In genomic region chr20:23399568-23400241, GRCh38 we compare ENCODE assay signal across 10 cellular contexts. TPM values are rescaled to one million over a fixed set of nuclear protein-coding genes. Genes with fewer than 3 reads are reported as not detected.
DNase-seq lines count a peak whose midpoint lies in the region; ATAC-seq and TF ChIP-seq lines count a peak whose summit lies in the region.
"Had no signal": no experiment of that assay in that cellular context is flagged by ENCODE, and none has a peak within 500 bp of the region (broad histone marks: within the 10 kb centered on the region; RNA-seq: fewer than 3 reads in every experiment).

No MANE protein-coding gene starts in this region.

- peaks cover 61% of the 10 kb centered on the region for H3K4me1 Mint-ChIP-seq in activated CD8-positive, alpha-beta T cell treated with anti-CD3 and anti-CD28 coated beads for 36 hours (ENCODE audit: low read depth)
- peaks cover 4 to 71% (median 10%) of the 10 kb centered on the region in 7 donors for H3K4me1 Mint-ChIP-seq in naive thymus-derived CD4-positive, alpha-beta T cell

- peaks cover 31% of the 10 kb centered on the region for H3K36me3 Mint-ChIP-seq in activated CD8-positive, alpha-beta T cell treated with anti-CD3 and anti-CD28 coated beads for 36 hours (ENCODE audit: low read depth)
- H3K36me3 Mint-ChIP-seq in naive thymus-derived CD4-positive, alpha-beta T cell, result peaks cover 4 to 33% (median 19%) of the 10 kb centered on the region in 5 donors

- no peak overlapping the region for H3K27ac ChIP-seq in naive thymus-derived CD4-positive, alpha-beta T cell (ENCODE audit: low read depth, low read length)
- H3K27ac ChIP-seq in Peyer's patch, result no peak overlapping the region
- H3K27ac ChIP-seq: SJSA1 had no signal

- no peaks in the 10 kb centered on the region for H3K9me3 ChIP-seq in naive thymus-derived CD4-positive, alpha-beta T cell (ENCODE audit: control insufficient read depth in 2 of 3, low read length in 3 of 3)
- H3K9me3 ChIP-seq in Peyer's patch, result no peaks in the 10 kb centered on the region
- H3K9me3 ChIP-seq: SJSA1 had no signal

- H3K9me3 Mint-ChIP-seq in activated CD8-positive, alpha-beta T cell treated with anti-CD3 and anti-CD28 coated beads for 36 hours, result no peaks in the 10 kb centered on the region
- H3K9me3 Mint-ChIP-seq in naive thymus-derived CD4-positive, alpha-beta T cell, result no peaks in the 10 kb centered on the region

- CTCF ChIA-PET in activated CD8-positive, alpha-beta T cell treated with anti-CD3 and anti-CD28 coated beads for 36 hours (lab: Charles Lee), result interaction anchor here (0.8 to 2.6 kb wide), 6 partner anchors 9 to 50 kb away, joined by 3 to 12 read pairs (median 5); partner anchors contain the start of genes NAPB and NXT1
- CTCF ChIA-PET in naive thymus-derived CD4-positive, alpha-beta T cell (lab: Charles Lee), result no interaction called here

- no peaks in the 10 kb centered on the region for H3K4me1 ChIP-seq in naive thymus-derived CD4-positive, alpha-beta T cell (ENCODE audit: control insufficient read depth in 2 of 2, insufficient read depth in 2 of 2, low read length in 2 of 2)
- no peaks in the 10 kb centered on the region for H3K4me1 ChIP-seq in Peyer's patch
- H3K4me1 ChIP-seq: SJSA1 had no signal

- POLR2A ChIA-PET in activated CD8-positive, alpha-beta T cell treated with anti-CD3 and anti-CD28 coated beads for 36 hours (lab: Charles Lee), result interaction anchor here (1.1 to 2.7 kb wide), 5 partner anchors 20 to 49 kb away, joined by 3 to 16 read pairs (median 7); partner anchors contain the start of gene NXT1
- POLR2A ChIA-PET in naive thymus-derived CD4-positive, alpha-beta T cell (lab: Charles Lee), result no interaction called here

- H3K4me3 Mint-ChIP-seq in activated CD8-positive, alpha-beta T cell treated with anti-CD3 and anti-CD28 coated beads for 36 hours, result no peak overlapping the region
- peak overlapping the region in 1 of 10 donors; percentile 47 for H3K4me3 Mint-ChIP-seq in naive thymus-derived CD4-positive, alpha-beta T cell

- peak; percentile 4 for DNase-seq in NCI-H2171 treated with DMSO at 0.1 percent for 48 hours (lab: John Stamatoyannopoulos, UW)
- DNase-seq in NCI-H2171 (lab: John Stamatoyannopoulos, UW), result no peak
- DNase-seq in activated CD8-positive, alpha-beta T cell treated with anti-CD3 and anti-CD28 coated beads for 36 hours, result peak; percentile 54
- DNase-seq in naive thymus-derived CD4-positive, alpha-beta T cell, result no peak
- DNase-seq in Peyer's patch, result no peak
- DNase-seq in effector CD8-positive, alpha-beta T cell (lab: John Stamatoyannopoulos, UW), result no peak
- DNase-seq in NCI-H446 treated with DMSO at 0.1 percent for 48 hours (lab: John Stamatoyannopoulos, UW), result no peak
- DNase-seq: ACHN had no signal

- TF ChIP-seq CTCF in activated CD8-positive, alpha-beta T cell treated with anti-CD3 and anti-CD28 coated beads for 36 hours (IDR thresholded peaks at IDR 0.05), result no peak
- no peak for TF ChIP-seq CTCF in Peyer's patch (IDR thresholded peaks at IDR 0.05)

- peak overlapping the region; percentile 78 for H3K27ac Mint-ChIP-seq in activated CD8-positive, alpha-beta T cell treated with anti-CD3 and anti-CD28 coated beads for 36 hours
- peak overlapping the region in 1 of 9 donors; percentile 82 for H3K27ac Mint-ChIP-seq in naive thymus-derived CD4-positive, alpha-beta T cell

- intact Hi-C loops in activated CD8-positive, alpha-beta T cell treated with anti-CD3 and anti-CD28 coated beads for 36 hours (cut with micrococcal nuclease), result no loop called here
- intact Hi-C loops in naive thymus-derived CD4-positive, alpha-beta T cell (cut with micrococcal nuclease), result loop anchor here in 1 of 2 donors (1.0 kb wide), 1 partner anchor 9 kb away; no protein-coding TSS in a partner anchor

- no peaks in the 10 kb centered on the region for H3K27me3 Mint-ChIP-seq in activated CD8-positive, alpha-beta T cell treated with anti-CD3 and anti-CD28 coated beads for 36 hours
- H3K27me3 Mint-ChIP-seq in naive thymus-derived CD4-positive, alpha-beta T cell, result no peaks in the 10 kb centered on the region

- TF ChIP-seq POLR2A in Peyer's patch (IDR thresholded peaks at IDR 0.05), result no peak

- H3K4me3 ChIP-seq in naive thymus-derived CD4-positive, alpha-beta T cell (ENCODE audit: low read length), result no peak overlapping the region
- no peak overlapping the region for H3K4me3 ChIP-seq in Peyer's patch
- H3K4me3 ChIP-seq: SJSA1 had no signal

- peaks cover 0 to 13% (median 0%) of the 10 kb centered on the region in 3 experiments for H3K36me3 ChIP-seq in naive thymus-derived CD4-positive, alpha-beta T cell (ENCODE audit: control insufficient read depth in 2 of 3, insufficient read depth in 3 of 3, low read length in 3 of 3)
- peaks cover 0 to 3% (median 0%) of the 10 kb centered on the region in 3 donors for H3K36me3 ChIP-seq in Peyer's patch

- peak; percentile 69 for ATAC-seq in HG03159 (IDR thresholded peaks at IDR 0.05; ENCODE audit: unreplicated experiment)
- peak; percentile 92 for ATAC-seq in activated CD8-positive, alpha-beta T cell treated with anti-CD3 and anti-CD28 coated beads for 36 hours
- peak; percentile 12 for ATAC-seq in naive thymus-derived CD4-positive, alpha-beta T cell

- H3K27me3 ChIP-seq in naive thymus-derived CD4-positive, alpha-beta T cell (ENCODE audit: control insufficient read depth in 2 of 2, insufficient read depth in 2 of 2, low read length in 2 of 2), result no peaks in the 10 kb centered on the region
- H3K27me3 ChIP-seq in Peyer's patch, result no peaks in the 10 kb centered on the region
- H3K27me3 ChIP-seq: SJSA1 had no signal

RNA-seq across cellular contexts. Expression of gene NAPB, which starts 21.6 kb away (rescaled TPM):
- total RNA-seq in activated CD8-positive, alpha-beta T cell treated with anti-CD3 and anti-CD28 coated beads for 36 hours, result 10 to 100 TPM; 14.3 to 16.8 TPM
- total RNA-seq in naive thymus-derived CD4-positive, alpha-beta T cell, result 10 to 100 TPM; 11.4 to 20.4 (median 16.2) TPM
- polyA plus RNA-seq in naive thymus-derived CD4-positive, alpha-beta T cell, result 1 to 10 TPM; 5.5 to 7.9 TPM
- total RNA-seq in Peyer's patch, result 10 to 100 TPM in 3 of 4 donors, 1 to 10 TPM in 1; 7.4 to 13.9 (median 11.9) TPM

RNA-seq across cellular contexts. Expression of gene GZF1, which starts 37.7 kb away (rescaled TPM):
- total RNA-seq in activated CD8-positive, alpha-beta T cell treated with anti-CD3 and anti-CD28 coated beads for 36 hours, result 10 to 100 TPM; 11.8 to 13.7 TPM
- total RNA-seq in naive thymus-derived CD4-positive, alpha-beta T cell, result 10 to 100 TPM; 11.4 to 44.0 (median 19.6) TPM
- polyA plus RNA-seq in naive thymus-derived CD4-positive, alpha-beta T cell, result 1 to 10 TPM; 1.4 to 7.8 TPM
- total RNA-seq in Peyer's patch, result 10 to 100 TPM in 1 of 4 donors, 1 to 10 TPM in 3; 5.8 to 14.5 (median 7.9) TPM

RNA-seq across cellular contexts. Expression of gene CSTL1, which starts 39.8 kb away (rescaled TPM):
- not detected for total RNA-seq in activated CD8-positive, alpha-beta T cell treated with anti-CD3 and anti-CD28 coated beads for 36 hours
- not detected for total RNA-seq in naive thymus-derived CD4-positive, alpha-beta T cell
- polyA plus RNA-seq in naive thymus-derived CD4-positive, alpha-beta T cell, result not detected
- total RNA-seq in Peyer's patch, result not detected
- total RNA-seq: SJSA1 had no signal

RNA-seq across cellular contexts. Expression of gene NXT1, which starts 49.1 kb away (rescaled TPM):
- total RNA-seq in activated CD8-positive, alpha-beta T cell treated with anti-CD3 and anti-CD28 coated beads for 36 hours, result 10 to 100 TPM; 35.8 to 37.8 TPM
- total RNA-seq in naive thymus-derived CD4-positive, alpha-beta T cell, result 10 to 100 TPM; 20.1 to 63.4 (median 39.7) TPM
- 10 to 100 TPM; 50.3 to 71.8 TPM for polyA plus RNA-seq in naive thymus-derived CD4-positive, alpha-beta T cell
- total RNA-seq in Peyer's patch, result 10 to 100 TPM in 1 of 4 donors, 1 to 10 TPM in 3; 5.4 to 23.1 (median 7.9) TPM

RNA-seq across cellular contexts. Expression of gene CST11, which starts 53.0 kb away (rescaled TPM):
- total RNA-seq in activated CD8-positive, alpha-beta T cell treated with anti-CD3 and anti-CD28 coated beads for 36 hours, result not detected
- total RNA-seq in naive thymus-derived CD4-positive, alpha-beta T cell, result not detected
- polyA plus RNA-seq in naive thymus-derived CD4-positive, alpha-beta T cell, result not detected
- not detected for total RNA-seq in Peyer's patch
- total RNA-seq: SJSA1 had no signal

Comparison
In these comparisons a context has a peak if more than half of its experiments do, and no peak if none do; other contexts are left out.
1. DNase-seq: peak in NCI-H2171 treated with DMSO at 0.1 percent for 48 hours (single experiment) and activated CD8-positive, alpha-beta T cell treated with anti-CD3 and anti-CD28 coated beads for 36 hours (single experiment); none in NCI-H2171 (single experiment), naive thymus-derived CD4-positive, alpha-beta T cell (0 of 9), Peyer's patch (0 of 3), effector CD8-positive, alpha-beta T cell (single experiment) and NCI-H446 treated with DMSO at 0.1 percent for 48 hours (single experiment).
2. ATAC-seq: peak in every context shown above with its lines; median percentile 92 in activated CD8-positive, alpha-beta T cell treated with anti-CD3 and anti-CD28 coated beads for 36 hours; 69 in HG03159; 12 in naive thymus-derived CD4-positive, alpha-beta T cell.